In genomic region chr2:121018136-121019057, GRCh38 we compare ENCODE assay signal across 14 cellular contexts.
DNase-seq lines count a peak whose midpoint lies in the region; ATAC-seq and TF ChIP-seq lines count a peak whose summit lies in the region.
"Had no signal": no experiment of that assay in that cellular context is flagged by ENCODE, and none has a peak within 500 bp of the region (broad histone marks: within the 10 kb centered on the region; RNA-seq: fewer than 3 reads in every experiment).

No MANE protein-coding gene starts in this region.

- H3K4me1 ChIP-seq in right atrium auricular region (no peaks in the 10 kb centered on the region), neuronal stem cell (ENCODE audit: control insufficient read depth in 2 of 2, insufficient read depth in 1 of 2, low read depth in 1 of 2, low read length in 2 of 2) (peaks cover 0 to 12% of the 10 kb centered on the region in 2 donors), aorta (ENCODE audit: control insufficient read depth in 1 of 2, insufficient read depth in 2 of 2, low read length in 2 of 2) (no peaks in the 10 kb centered on the region)
- H3K4me1 ChIP-seq in CD8-positive, alpha-beta memory T cell (ENCODE audit: insufficient read depth, low read length): no peaks in the 10 kb centered on the region

- H3K36me3 Mint-ChIP-seq in CD8-positive, alpha-beta memory T cell: no peaks in the 10 kb centered on the region
- H3K36me3 Mint-ChIP-seq: activated naive CD8-positive, alpha-beta T cell treated with anti-CD3 and anti-CD28 coated beads for 36 hours had no signal

- no peak overlapping the region for H3K27ac Mint-ChIP-seq in CD8-positive, alpha-beta memory T cell
- H3K27ac Mint-ChIP-seq: activated CD8-positive, alpha-beta T cell treated with anti-CD3 and anti-CD28 coated beads for 36 hours; activated naive CD8-positive, alpha-beta T cell treated with anti-CD3 and anti-CD28 coated beads for 36 hours; HFFc6 had no signal

- peak overlapping the region; percentile 68 for H2BK12ac ChIP-seq in neuronal stem cell (ENCODE audit: low read length)

- no peaks in the 10 kb centered on the region for H3K36me3 ChIP-seq in right atrium auricular region
- no peaks in the 10 kb centered on the region for H3K36me3 ChIP-seq in neuronal stem cell (replicated peaks in 1 of 2; ENCODE audit: control insufficient read depth in 2 of 2, insufficient read depth in 2 of 2, low read length in 2 of 2)
- H3K36me3 ChIP-seq in aorta (ENCODE audit: control insufficient read depth in 1 of 2, insufficient read depth in 2 of 2, low read length in 1 of 2): no peaks in the 10 kb centered on the region
- H3K36me3 ChIP-seq in CD8-positive, alpha-beta memory T cell (ENCODE audit: insufficient read depth, low read length): no peaks in the 10 kb centered on the region
- H3K36me3 ChIP-seq: pancreas had no signal

- no peak overlapping the region for H2BK120ac ChIP-seq in neuronal stem cell (ENCODE audit: low read depth, low read length)

- H3K27me3 ChIP-seq in right atrium auricular region (no peaks in the 10 kb centered on the region), neuronal stem cell (ENCODE audit: control insufficient read depth in 3 of 3, insufficient read depth in 3 of 3, low read depth in 1 of 3, low read length in 3 of 3) (peaks cover 0 to 6% (median 0%) of the 10 kb centered on the region in 3 experiments), aorta (ENCODE audit: control insufficient read depth in 1 of 2, insufficient read depth in 2 of 2, low read length in 1 of 2) (no peaks in the 10 kb centered on the region)
- H3K27me3 ChIP-seq in CD8-positive, alpha-beta memory T cell (ENCODE audit: insufficient read depth, low read length, poor library complexity, severe bottlenecking): no peaks in the 10 kb centered on the region
- H3K27me3 ChIP-seq: pancreas had no signal

- H3K4me3 ChIP-seq in right atrium auricular region: peak overlapping the region in 1 of 2 donors; percentile 16
- peak overlapping the region in 1 of 2 donors; percentile 37 for H3K4me3 ChIP-seq in neuronal stem cell (ENCODE audit: low read length in 2 of 2)
- H3K4me3 ChIP-seq in aorta (ENCODE audit: low read length in 2 of 2): no peak overlapping the region
- no peak overlapping the region for H3K4me3 ChIP-seq in CD8-positive, alpha-beta memory T cell (ENCODE audit: low read length)
- H3K4me3 ChIP-seq: pancreas had no signal

- H3K4me2 ChIP-seq in neuronal stem cell (ENCODE audit: insufficient read depth, low read length, poor library complexity, severe bottlenecking): peak overlapping the region; percentile 23

- POLR2A ChIA-PET in CD8-positive, alpha-beta memory T cell (lab: Charles Lee): no interaction called here

- H3K27me3 Mint-ChIP-seq in CD8-positive, alpha-beta memory T cell: peaks cover 7 to 10% of the 10 kb centered on the region in 2 donors

- peak; percentile 71 for ATAC-seq in Right ventricle myocardium superior (ENCODE audit: poor library complexity)
- ATAC-seq in aorta (ENCODE audit: low FRiP score): peak; percentile 62
- ATAC-seq: activated CD8-positive, alpha-beta T cell treated with anti-CD3 and anti-CD28 coated beads for 36 hours had no signal

- no peaks in the 10 kb centered on the region for H3K79me1 ChIP-seq in neuronal stem cell (ENCODE audit: low read depth, low read length)

- H4K91ac ChIP-seq in neuronal stem cell (ENCODE audit: low read depth, low read length, poor library complexity): no peak overlapping the region

- no peak overlapping the region for H3K4ac ChIP-seq in neuronal stem cell (ENCODE audit: low read length)

- H3K18ac ChIP-seq in neuronal stem cell (ENCODE audit: low read length): peak overlapping the region; percentile 91

- no CpG with 5 or more reads among the region's 45 CpGs for WGBS in neuronal stem cell (ENCODE audit: extremely low coverage in 2 of 2, insufficient read length in 2 of 2, insufficient replicate concordance in 1 of 2), 2 donors
- WGBS in aorta, 2 donors: 50 to 57% methylated on average over 45 of the region's 45 CpGs

- H3K27ac ChIP-seq in right atrium auricular region (no peak overlapping the region), neuronal stem cell (replicated peaks; ENCODE audit: low read length) (peak overlapping the region; percentile 42), aorta (ENCODE audit: low read depth in 1 of 2, low read length in 2 of 2) (no peak overlapping the region)
- H3K27ac ChIP-seq in CD8-positive, alpha-beta memory T cell (ENCODE audit: low read depth, low read length): no peak overlapping the region
- H3K27ac ChIP-seq: pancreas had no signal

- peak overlapping the region; percentile 39 for H3K23ac ChIP-seq in neuronal stem cell (ENCODE audit: low read depth, low read length, poor library complexity)

- H3K9me3 Mint-ChIP-seq in CD8-positive, alpha-beta memory T cell: peaks cover 0 to 4% (median 0%) of the 10 kb centered on the region in 5 donors
- H3K9me3 Mint-ChIP-seq: activated CD8-positive, alpha-beta T cell treated with anti-CD3 and anti-CD28 coated beads for 36 hours; HFFc6 had no signal

- peak overlapping the region; percentile 70 for H4K8ac ChIP-seq in neuronal stem cell (ENCODE audit: low read depth, low read length)

- H2AFZ ChIP-seq in neuronal stem cell (ENCODE audit: low read length): peak overlapping the region; percentile 73

- H2BK15ac ChIP-seq in neuronal stem cell (ENCODE audit: low read length): peak overlapping the region; percentile 30

- no peak overlapping the region for H3K9ac ChIP-seq in neuronal stem cell (ENCODE audit: low read depth, low read length, poor library complexity)

- H3K4me1 Mint-ChIP-seq in CD8-positive, alpha-beta memory T cell: no peaks in the 10 kb centered on the region
- H3K4me1 Mint-ChIP-seq: activated naive CD8-positive, alpha-beta T cell treated with anti-CD3 and anti-CD28 coated beads for 36 hours had no signal

- DNase-seq in Right ventricle myocardium superior: peak; percentile 53
- no peak for DNase-seq in right atrium auricular region (ENCODE audit: low spot score)
- DNase-seq in iPS DF 19.7 (ENCODE audit: low read depth, low spot score): peak; percentile 59
- peak; percentile 45 for DNase-seq in neuronal stem cell (ENCODE audit: low spot score)
- peak; percentile 58 to 85 for DNase-seq in aorta
- DNase-seq in NCI-H345 (lab: John Stamatoyannopoulos, UW): no peak
- no peak for DNase-seq in cerebellar cortex (ENCODE audit: low spot score)
- no peak for DNase-seq in CD8-positive, alpha-beta memory T cell
- DNase-seq: activated CD8-positive, alpha-beta T cell treated with anti-CD3 and anti-CD28 coated beads for 36 hours; activated naive CD8-positive, alpha-beta T cell treated with anti-CD3 and anti-CD28 coated beads for 36 hours; DMS 273 treated with DMSO at 0.1 percent for 48 hours; HFFc6; NCI-H2081 treated with DMSO at 0.1 percent for 48 hours had no signal

- CTCF ChIA-PET in CD8-positive, alpha-beta memory T cell (lab: Charles Lee): no interaction called here

- TF ChIP-seq CTCF in right atrium auricular region (IDR thresholded peaks at IDR 0.05): no peak

- H3K14ac ChIP-seq in neuronal stem cell (ENCODE audit: low read length): peak overlapping the region; percentile 41

- intact Hi-C loops in Right ventricle myocardium superior (cut with DNase I) (no loop called here), aorta (cut with DNase I) (no loop called here)

- H3K9me3 ChIP-seq in right atrium auricular region (no peaks in the 10 kb centered on the region), neuronal stem cell (replicated peaks in 1 of 2; ENCODE audit: control insufficient read depth in 2 of 2, insufficient read depth in 1 of 2, low read depth in 1 of 2, low read length in 2 of 2) (no peaks in the 10 kb centered on the region), aorta (ENCODE audit: control insufficient read depth, low read length) (no peaks in the 10 kb centered on the region)
- no peaks in the 10 kb centered on the region for H3K9me3 ChIP-seq in CD8-positive, alpha-beta memory T cell (ENCODE audit: low read length)
- H3K9me3 ChIP-seq: pancreas had no signal

- H3K4me3 Mint-ChIP-seq in CD8-positive, alpha-beta memory T cell: no peak overlapping the region
- H3K4me3 Mint-ChIP-seq: activated CD8-positive, alpha-beta T cell treated with anti-CD3 and anti-CD28 coated beads for 36 hours; activated naive CD8-positive, alpha-beta T cell treated with anti-CD3 and anti-CD28 coated beads for 36 hours; HFFc6 had no signal

- peak overlapping the region; percentile 79 for H2BK5ac ChIP-seq in neuronal stem cell (ENCODE audit: low read length)

- H2AK5ac ChIP-seq in neuronal stem cell (ENCODE audit: low read depth, low read length): peak overlapping the region; percentile 3

Comparison
In these comparisons a context has a peak if more than half of its experiments do, and no peak if none do; other contexts are left out.
1. DNase-seq: peak in Right ventricle myocardium superior (single experiment), iPS DF 19.7 (single experiment), neuronal stem cell (single experiment) and aorta (2 of 2); none in right atrium auricular region (single experiment), NCI-H345 (single experiment), cerebellar cortex (single experiment) and CD8-positive, alpha-beta memory T cell (0 of 5).